8 cellular contexts compared by ENCODE assay signal in the genomic region with DNA sequence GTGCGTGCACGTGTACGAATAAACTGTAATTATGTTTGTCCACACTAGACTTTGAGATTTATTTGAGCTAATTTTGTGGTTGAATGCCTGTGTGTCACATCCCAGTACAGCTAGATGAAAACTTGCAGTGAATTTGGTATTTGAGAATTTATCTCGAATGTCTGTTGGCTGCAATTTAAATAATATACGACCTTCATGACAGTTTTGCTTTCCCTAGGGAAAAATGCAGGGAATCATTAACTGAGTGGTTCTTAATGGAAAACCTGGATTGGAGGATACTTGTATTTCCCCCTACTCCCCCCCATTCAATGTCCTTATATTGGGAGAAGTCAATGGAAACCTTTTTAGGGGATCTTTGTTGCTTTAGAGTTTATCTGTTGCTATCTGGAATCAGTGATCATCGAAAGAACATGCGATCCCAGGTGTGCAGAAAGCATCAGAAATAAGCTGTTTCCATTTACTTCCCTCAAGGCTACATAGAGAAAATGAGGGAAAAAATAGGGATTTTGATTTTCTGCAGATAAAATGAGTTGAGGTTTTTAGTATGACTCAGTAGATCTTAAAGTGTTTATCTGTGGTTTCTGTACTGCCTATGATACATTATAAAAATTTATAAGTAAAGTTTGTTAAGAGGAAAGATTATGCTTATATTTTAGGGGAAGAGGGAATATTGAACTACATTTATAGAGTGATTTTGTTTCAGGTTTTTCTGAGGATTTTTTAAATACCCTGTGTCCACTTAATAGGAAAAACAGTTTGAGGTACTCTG.
DNase-seq lines count a peak whose midpoint lies in the region; ATAC-seq, FAIRE-seq and TF ChIP-seq lines count a peak whose summit lies in the region.
"Not testable (repeated sequence)": the region's sequence is repeated elsewhere in the genome, so short reads cannot be mapped to it uniquely, and the experiment has no call there.

No MANE protein-coding gene starts in this region.

- peaks cover 13% of the 10 kb centered on the region for H3K27me3 Mint-ChIP-seq in T-helper 1 cell treated with Interleukin-12 subunit alpha and Interleukin-12 subunit beta and Interleukin-4 antibody, amounts not matched to agents 30 μg/mL and 1 μg/mL, for 36 hours (ENCODE audit: low read depth)
- not testable (repeated sequence) for H3K27me3 Mint-ChIP-seq in activated naive CD8-positive, alpha-beta T cell treated with anti-CD3 and anti-CD28 coated beads, Interleukin-2, amount 50 U/mL, for 24 hours; endodermal cell (ENCODE audit: insufficient read depth); osteocyte (ENCODE audit: unreplicated experiment)

- peaks cover 43% of the 10 kb centered on the region for H3K79me2 ChIP-seq in MM.1S (ENCODE audit: low read length)

- H3K27ac Mint-ChIP-seq in T-helper 1 cell treated with Interleukin-12 subunit alpha and Interleukin-12 subunit beta and Interleukin-4 antibody, amounts not matched to agents 30 μg/mL and 1 μg/mL, for 36 hours: peak overlapping the region; percentile 60
- H3K27ac Mint-ChIP-seq in activated naive CD8-positive, alpha-beta T cell treated with anti-CD3 and anti-CD28 coated beads, Interleukin-2, amount 50 U/mL, for 24 hours; endodermal cell: not testable (repeated sequence)
- peak overlapping the region; percentile 85 for H3K27ac Mint-ChIP-seq in osteocyte (ENCODE audit: unreplicated experiment)

- H3K4me1 ChIP-seq in A549: peaks cover 11% of the 10 kb centered on the region; the same call in 2 of the 3 replicates
- not testable (repeated sequence) for H3K4me1 ChIP-seq in MM.1S (ENCODE audit: low read length); endodermal cell (ENCODE audit: control insufficient read depth, insufficient read depth, low read length)

- not testable (repeated sequence) for TF ChIP-seq CTCF in A549 (IDR thresholded peaks at IDR 0.05); MM.1S (IDR thresholded peaks at IDR 0.05; ENCODE audit: low read length); endodermal cell (conservative IDR thresholded peaks at IDR 0.05); osteocyte (IDR thresholded peaks at IDR 0.05)

- 55% methylated on average over 7 of the region's 7 CpGs for WGBS in A549 (ENCODE audit: missing lambda C conversion rate)
- WGBS in endodermal cell (ENCODE audit: insufficient coverage in 1 of 2, insufficient read length in 1 of 2), 2 experiments: 57 to 62% methylated on average over 4 to 5 of the region's 7 CpGs

- not testable (repeated sequence) for ATAC-seq in A549; activated naive CD8-positive, alpha-beta T cell treated with anti-CD3 and anti-CD28 coated beads, Interleukin-2, amount 50 U/mL, for 24 hours

- H3K9me2 ChIP-seq in MM.1S (replicated peaks; ENCODE audit: insufficient read depth, low read length): not testable (repeated sequence)

- not testable (repeated sequence) for DNase-seq in A549 (ENCODE audit: low read depth in 1 of 2, low spot score in 1 of 2); MM.1S; activated naive CD8-positive, alpha-beta T cell treated with anti-CD3 and anti-CD28 coated beads, Interleukin-2, amount 50 U/mL, for 24 hours; endodermal cell; osteocyte (ENCODE audit: extremely low spot score, unreplicated experiment)
- DNase-seq in G401 (ENCODE audit: low spot score) (peak; percentile 9), iris pigment epithelial cell (ENCODE audit: low read depth) (peak; percentile 38)

- FAIRE-seq in A549 (lab: Jason Lieb, UNC): not testable (repeated sequence)

- H3K9ac ChIP-seq in MM.1S (ENCODE audit: low read length); endodermal cell (ENCODE audit: extremely low read depth, low read length, poor library complexity, severe bottlenecking): not testable (repeated sequence)

- H4K20me1 ChIP-seq in MM.1S (ENCODE audit: insufficient read depth, low read length): not testable (repeated sequence)

- H3F3A ChIP-seq in MM.1S (ENCODE audit: insufficient read depth, low read length): not testable (repeated sequence)

- not testable (repeated sequence) for H3K36me3 ChIP-seq in MM.1S (replicated peaks; ENCODE audit: insufficient read depth, low read length); endodermal cell (ENCODE audit: control insufficient read depth, insufficient read depth, low read length)

- H3K4me2 ChIP-seq in A549 (peak overlapping the region; percentile 79), MM.1S (ENCODE audit: low read depth, low read length) (peak overlapping the region; percentile 39; the same call in 1 of the 2 replicates)

- H3K27ac ChIP-seq in A549: peak overlapping the region in 1 of 2 experiments; percentile 0; a peak in 1 of 6 replicates
- H3K27ac ChIP-seq in MM.1S (ENCODE audit: low read length); endodermal cell (ENCODE audit: low read depth, low read length): not testable (repeated sequence)

- H3K36me3 Mint-ChIP-seq in T-helper 1 cell treated with Interleukin-12 subunit alpha and Interleukin-12 subunit beta and Interleukin-4 antibody, amounts not matched to agents 30 μg/mL and 1 μg/mL, for 36 hours (ENCODE audit: low read depth); activated naive CD8-positive, alpha-beta T cell treated with anti-CD3 and anti-CD28 coated beads, Interleukin-2, amount 50 U/mL, for 24 hours (ENCODE audit: low read depth); endodermal cell (ENCODE audit: low read depth); osteocyte (ENCODE audit: unreplicated experiment): not testable (repeated sequence)

- CTCF ChIA-PET in A549 (lab: Yijun Ruan, JAX): not testable (repeated sequence)

- not testable (repeated sequence) for H3K27me3 ChIP-seq in MM.1S (replicated peaks; ENCODE audit: insufficient read depth, low read length); endodermal cell (ENCODE audit: control insufficient read depth, insufficient read depth, low read length, poor library complexity, severe bottlenecking)

- H3K4me3 ChIP-seq in A549 (peak overlapping the region; percentile 83), endodermal cell (ENCODE audit: low read length) (peak overlapping the region; percentile 97)
- not testable (repeated sequence) for H3K4me3 ChIP-seq in MM.1S (ENCODE audit: low read length)

- H3K9me3 Mint-ChIP-seq in T-helper 1 cell treated with Interleukin-12 subunit alpha and Interleukin-12 subunit beta and Interleukin-4 antibody, amounts not matched to agents 30 μg/mL and 1 μg/mL, for 36 hours; activated naive CD8-positive, alpha-beta T cell treated with anti-CD3 and anti-CD28 coated beads, Interleukin-2, amount 50 U/mL, for 24 hours; endodermal cell; osteocyte (ENCODE audit: unreplicated experiment): not testable (repeated sequence)

- POLR2A ChIA-PET in A549 (lab: Yijun Ruan, JAX): not testable (repeated sequence)

- H3K4me3 Mint-ChIP-seq in T-helper 1 cell treated with Interleukin-12 subunit alpha and Interleukin-12 subunit beta and Interleukin-4 antibody, amounts not matched to agents 30 μg/mL and 1 μg/mL, for 36 hours: peak overlapping the region; percentile 81
- H3K4me3 Mint-ChIP-seq in activated naive CD8-positive, alpha-beta T cell treated with anti-CD3 and anti-CD28 coated beads, Interleukin-2, amount 50 U/mL, for 24 hours: peak overlapping the region; percentile 74
- H3K4me3 Mint-ChIP-seq in endodermal cell (peak overlapping the region; percentile 98), osteocyte (ENCODE audit: unreplicated experiment) (peak overlapping the region; percentile 98)

- TF ChIP-seq EP300 in A549 (IDR thresholded peaks at IDR 0.05): not testable (repeated sequence)

- TF ChIP-seq POLR2A in A549 (IDR thresholded peaks at IDR 0.05; ENCODE audit: low read length): not testable (repeated sequence)

- H3K4me1 Mint-ChIP-seq in T-helper 1 cell treated with Interleukin-12 subunit alpha and Interleukin-12 subunit beta and Interleukin-4 antibody, amounts not matched to agents 30 μg/mL and 1 μg/mL, for 36 hours (ENCODE audit: low read depth): peaks cover 19% of the 10 kb centered on the region
- H3K4me1 Mint-ChIP-seq in activated naive CD8-positive, alpha-beta T cell treated with anti-CD3 and anti-CD28 coated beads, Interleukin-2, amount 50 U/mL, for 24 hours: peaks cover 19% of the 10 kb centered on the region
- peaks cover 20% of the 10 kb centered on the region for H3K4me1 Mint-ChIP-seq in endodermal cell
- H3K4me1 Mint-ChIP-seq in osteocyte (ENCODE audit: unreplicated experiment): peaks cover 32% of the 10 kb centered on the region

- not testable (repeated sequence) for H2AFZ ChIP-seq in MM.1S (ENCODE audit: low read length)

- in situ Hi-C loops in G401 (cut with HindIII; ENCODE audit: low sequenced_read_pairs): not testable (repeated sequence)

- H3K9me3 ChIP-seq in A549; MM.1S (replicated peaks; ENCODE audit: insufficient read depth, low read length); endodermal cell (ENCODE audit: control insufficient read depth, low read length): not testable (repeated sequence)

- not testable (repeated sequence) for TF ChIP-seq RAD21 in A549 (conservative IDR thresholded peaks at IDR 0.05 in 1 of 2, IDR thresholded peaks at IDR 0.05 in 1 of 2)
